11 cellular contexts compared by ENCODE assay signal in genomic region chr10:50432206-50432605, GRCh38.
DNase-seq lines count a peak whose midpoint lies in the region; ATAC-seq and TF ChIP-seq lines count a peak whose summit lies in the region.
"Had no signal": no experiment of that assay in that cellular context is flagged by ENCODE, and none has a peak within 500 bp of the region (broad histone marks: within the 10 kb centered on the region; RNA-seq: fewer than 3 reads in every experiment).

No MANE protein-coding gene starts in this region.

- no peak for DNase-seq in activated CD8-positive, alpha-beta T cell treated with anti-CD3 and anti-CD28 coated beads for 36 hours
- no peak for DNase-seq in NCI-H2107 treated with DMSO at 0.1 percent for 48 hours (lab: John Stamatoyannopoulos, UW; ENCODE audit: unreplicated experiment)
- DNase-seq in GM19238 (ENCODE audit: insufficient read length, low spot score) = no peak
- DNase-seq in stimulated activated naive CD4-positive, alpha-beta T cell (lab: John Stamatoyannopoulos, UW) = no peak
- no peak for DNase-seq in lower leg skin (ENCODE audit: low spot score in 2 of 2)
- DNase-seq: NCI-H2081 had no signal

- H3K27me3 Mint-ChIP-seq in activated CD8-positive, alpha-beta T cell treated with anti-CD3 and anti-CD28 coated beads for 36 hours = no peaks in the 10 kb centered on the region

- peaks cover 17% of the 10 kb centered on the region for H3K4me1 ChIP-seq in ACC112 (ENCODE audit: control insufficient read depth, insufficient read depth, low read length, unreplicated experiment)
- H3K4me1 ChIP-seq: BLaER1 had no signal

- H3K36me3 ChIP-seq in ACC112 (ENCODE audit: insufficient read depth, low read length) = no peaks in the 10 kb centered on the region
- H3K36me3 ChIP-seq: BLaER1, neural progenitor cell had no signal

- TF ChIP-seq POLR2A in lower leg skin (IDR thresholded peaks at IDR 0.05) = no peak

- H3K4me1 Mint-ChIP-seq in activated CD8-positive, alpha-beta T cell treated with anti-CD3 and anti-CD28 coated beads for 36 hours (ENCODE audit: low read depth) = peaks cover 34% of the 10 kb centered on the region

- no peak overlapping the region for H3K4me3 Mint-ChIP-seq in activated CD8-positive, alpha-beta T cell treated with anti-CD3 and anti-CD28 coated beads for 36 hours
- H3K4me3 Mint-ChIP-seq: neural progenitor cell had no signal

- CTCF ChIA-PET in activated CD8-positive, alpha-beta T cell treated with anti-CD3 and anti-CD28 coated beads for 36 hours (lab: Charles Lee) = interaction anchor here (2.0 to 2.4 kb wide), 2 partner anchors 10 to 12 kb away, joined by 6 to 10 read pairs; no protein-coding TSS in a partner anchor

- no peaks in the 10 kb centered on the region for H3K27me3 ChIP-seq in ACC112 (ENCODE audit: insufficient read depth, low read length)
- H3K27me3 ChIP-seq: BLaER1, neural progenitor cell had no signal

- no peak overlapping the region for H3K4me3 ChIP-seq in ACC112 (ENCODE audit: low read depth, low read length)
- H3K4me3 ChIP-seq in lower leg skin (ENCODE audit: low read depth, poor library complexity, severe bottlenecking) = no peak overlapping the region
- H3K4me3 ChIP-seq: BLaER1, neural progenitor cell had no signal

- 93 to 100% methylated on average over 1 of the region's 1 CpG for WGBS in lower leg skin, 2 donors

- H3K36me3 Mint-ChIP-seq in activated CD8-positive, alpha-beta T cell treated with anti-CD3 and anti-CD28 coated beads for 36 hours (ENCODE audit: low read depth) = peaks cover 33% of the 10 kb centered on the region

- peak overlapping the region; percentile 94 for H3K27ac ChIP-seq in ACC112 (ENCODE audit: low read depth, low read length)
- H3K27ac ChIP-seq: BLaER1, neural progenitor cell had no signal

- H3K79me2 ChIP-seq in ACC112 (ENCODE audit: control insufficient read depth, insufficient read depth, low read length, unreplicated experiment) = no peaks in the 10 kb centered on the region

- intact Hi-C loops in activated CD8-positive, alpha-beta T cell treated with anti-CD3 and anti-CD28 coated beads for 36 hours (cut with micrococcal nuclease) = loop anchor here (5.0 kb wide), 3 partner anchors 75 to 195 kb away; no protein-coding TSS in a partner anchor
- intact Hi-C loops in lower leg skin (cut with DNase I; ENCODE audit: low total_unique reads) = no loop called here

- H2AFZ ChIP-seq in ACC112 (ENCODE audit: low read length, unreplicated experiment) = no peak overlapping the region
- H2AFZ ChIP-seq: neural progenitor cell had no signal

- H3K9me3 Mint-ChIP-seq in activated CD8-positive, alpha-beta T cell treated with anti-CD3 and anti-CD28 coated beads for 36 hours = no peaks in the 10 kb centered on the region
- H3K9me3 Mint-ChIP-seq: neural progenitor cell had no signal

- ATAC-seq in GM19372 (IDR thresholded peaks at IDR 0.05; ENCODE audit: low read depth, unreplicated experiment) = peak; percentile 34
- ATAC-seq in HG02973 (IDR thresholded peaks at IDR 0.05; ENCODE audit: unreplicated experiment) = peak; percentile 39
- peak; percentile 40 for ATAC-seq in activated CD8-positive, alpha-beta T cell treated with anti-CD3 and anti-CD28 coated beads for 36 hours

- peak overlapping the region; percentile 73 for H3K27ac Mint-ChIP-seq in activated CD8-positive, alpha-beta T cell treated with anti-CD3 and anti-CD28 coated beads for 36 hours
- H3K27ac Mint-ChIP-seq: neural progenitor cell had no signal

- no peak for TF ChIP-seq CTCF in activated CD8-positive, alpha-beta T cell treated with anti-CD3 and anti-CD28 coated beads for 36 hours (IDR thresholded peaks at IDR 0.05)
- no peak for TF ChIP-seq CTCF in lower leg skin (IDR thresholded peaks at IDR 0.05)

- POLR2A ChIA-PET in activated CD8-positive, alpha-beta T cell treated with anti-CD3 and anti-CD28 coated beads for 36 hours (lab: Charles Lee) = interaction anchor here (0.6 to 1.2 kb wide), 4 partner anchors 12 to 194 kb away, joined by 3 to 4 read pairs (median 3); no protein-coding TSS in a partner anchor
